Comparison of ENCODE assay signal across 8 cellular contexts in genomic region chr5:132438276-132438645, GRCh38. TPM values are rescaled to one million over a fixed set of nuclear protein-coding genes. Genes with fewer than 3 reads are reported as not detected.
A peak's percentile ranks its signal among the peaks of the same experiment; 100 is the strongest.
DNase-seq lines count a peak whose midpoint lies in the region; ATAC-seq and TF ChIP-seq lines count a peak whose summit lies in the region.
"Not testable (repeated sequence)": the region's sequence is repeated elsewhere in the genome, so short reads cannot be mapped to it uniquely, and the experiment has no call there.

No MANE protein-coding gene starts in this region.

- not testable (repeated sequence) for H3K79me2 ChIP-seq in OCI-LY3 (ENCODE audit: low read length); fibroblast of lung (ENCODE audit: control insufficient read depth, insufficient read depth, low read length)

- not testable (repeated sequence) for H3K9me3 Mint-ChIP-seq in CD4-positive, CD25-positive, alpha-beta regulatory T cell; activated naive CD8-positive, alpha-beta T cell treated with anti-CD3 and anti-CD28 coated beads, Interleukin-2, amount 50 U/mL, for 24 hours

- peak overlapping the region; percentile 66 for H3K4me3 ChIP-seq in CD4-positive, CD25-positive, alpha-beta regulatory T cell (ENCODE audit: low read depth, low read length)
- H3K4me3 ChIP-seq in OCI-LY3 (ENCODE audit: low read length); fibroblast of lung (replicated peaks in 1 of 4; ENCODE audit: control extremely low read depth in 1 of 4, insufficient read depth in 1 of 4, low read depth in 3 of 4, low read length in 4 of 4); muscle layer of duodenum (ENCODE audit: low read depth in 1 of 2, low read length in 2 of 2); skin epidermis; transverse colon: not testable (repeated sequence)

- intact Hi-C loops in transverse colon (cut with DNase I; ENCODE audit: low total_unique reads), result not testable (repeated sequence)

- H4K20me1 ChIP-seq in OCI-LY3 (ENCODE audit: insufficient read depth, low read length); fibroblast of lung (ENCODE audit: control insufficient read depth, extremely low read depth, insufficient read depth, low read length): not testable (repeated sequence)

- peaks cover 15 to 88% (median 54%) of the 10 kb centered on the region in 4 donors for H3K4me1 Mint-ChIP-seq in CD4-positive, CD25-positive, alpha-beta regulatory T cell
- peaks cover 77% of the 10 kb centered on the region for H3K4me1 Mint-ChIP-seq in activated naive CD8-positive, alpha-beta T cell treated with anti-CD3 and anti-CD28 coated beads, Interleukin-2, amount 50 U/mL, for 24 hours

- not testable (repeated sequence) for H3K27me3 ChIP-seq in CD4-positive, CD25-positive, alpha-beta regulatory T cell (ENCODE audit: control insufficient read depth, insufficient read depth, low read length); OCI-LY3 (ENCODE audit: low read depth, low read length); fibroblast of lung (ENCODE audit: control insufficient read depth, insufficient read depth, low read length); muscle layer of duodenum (ENCODE audit: low read depth, low read length); transverse colon

- not testable (repeated sequence) for TF ChIP-seq POLR2A in transverse colon (IDR thresholded peaks at IDR 0.05)

- not testable (repeated sequence) for H3K36me3 ChIP-seq in CD4-positive, CD25-positive, alpha-beta regulatory T cell (ENCODE audit: control insufficient read depth, insufficient read depth, low read length); OCI-LY3 (replicated peaks; ENCODE audit: low read depth, low read length); fibroblast of lung (ENCODE audit: control insufficient read depth, insufficient read depth, low read length); muscle layer of duodenum (ENCODE audit: control insufficient read depth in 1 of 2, insufficient read depth in 2 of 2, low read length in 2 of 2); transverse colon

- not testable (repeated sequence) for H3K27me3 Mint-ChIP-seq in CD4-positive, CD25-positive, alpha-beta regulatory T cell; activated naive CD8-positive, alpha-beta T cell treated with anti-CD3 and anti-CD28 coated beads, Interleukin-2, amount 50 U/mL, for 24 hours

- not testable (repeated sequence) for DNase-seq in CD4-positive, CD25-positive, alpha-beta regulatory T cell; activated naive CD8-positive, alpha-beta T cell treated with anti-CD3 and anti-CD28 coated beads, Interleukin-2, amount 50 U/mL, for 24 hours; fibroblast of lung (ENCODE audit: low read depth in 2 of 2); transverse colon
- peak; percentile 55 for DNase-seq in activated CD8-positive, alpha-beta memory T cell treated with anti-CD3 and anti-CD28 coated beads for 24 hours

- H3K4me3 Mint-ChIP-seq in CD4-positive, CD25-positive, alpha-beta regulatory T cell, result peak overlapping the region; percentile 39 to 75 (median 66)
- peak overlapping the region; percentile 14 for H3K4me3 Mint-ChIP-seq in activated naive CD8-positive, alpha-beta T cell treated with anti-CD3 and anti-CD28 coated beads, Interleukin-2, amount 50 U/mL, for 24 hours

- H3K4me1 ChIP-seq in CD4-positive, CD25-positive, alpha-beta regulatory T cell (ENCODE audit: control insufficient read depth, insufficient read depth, low read length, poor library complexity, severe bottlenecking), result peaks cover 52% of the 10 kb centered on the region
- H3K4me1 ChIP-seq in OCI-LY3 (ENCODE audit: low read length), result peaks cover 16% of the 10 kb centered on the region
- peaks cover 38% of the 10 kb centered on the region for H3K4me1 ChIP-seq in fibroblast of lung (ENCODE audit: control insufficient read depth, extremely low read depth, insufficient read depth, low read length)
- peaks cover 50 to 81% of the 10 kb centered on the region in 2 donors for H3K4me1 ChIP-seq in muscle layer of duodenum (ENCODE audit: control insufficient read depth in 1 of 2, insufficient read depth in 2 of 2, low read length in 2 of 2)
- H3K4me1 ChIP-seq in transverse colon, result peaks cover 46 to 71% (median 62%) of the 10 kb centered on the region in 4 donors

- WGBS in transverse colon (ENCODE audit: low coverage in 1 of 2), 2 donors, result 96 to 100% methylated on average over 1 to 3 of the region's 3 CpGs

- TF ChIP-seq EP300 in transverse colon (IDR thresholded peaks at IDR 0.05; ENCODE audit: low read depth), result not testable (repeated sequence)

- not testable (repeated sequence) for ATAC-seq in CD4-positive, CD25-positive, alpha-beta regulatory T cell (ENCODE audit: low read depth in 2 of 2); activated naive CD8-positive, alpha-beta T cell treated with anti-CD3 and anti-CD28 coated beads, Interleukin-2, amount 50 U/mL, for 24 hours

- in situ Hi-C loops in transverse colon (cut with MboI; ENCODE audit: low pct_ligation_motif_present in 1 of 4, low pct_unique_long_range_greater_than_20kb in 1 of 4, low sequenced_read_pairs in 3 of 4), result not testable (repeated sequence)

- H3K4me2 ChIP-seq in OCI-LY3 (ENCODE audit: low read length), result 0 out of 2 replicates have a peak overlapping the region, but pooled peaks have one; percentile 58
- H3K4me2 ChIP-seq in fibroblast of lung (ENCODE audit: extremely low read depth, insufficient read depth, low read length), result not testable (repeated sequence)

- H3K27ac Mint-ChIP-seq in CD4-positive, CD25-positive, alpha-beta regulatory T cell, result peak overlapping the region; percentile 66 to 95 (median 91)
- peak overlapping the region; percentile 81 for H3K27ac Mint-ChIP-seq in activated naive CD8-positive, alpha-beta T cell treated with anti-CD3 and anti-CD28 coated beads, Interleukin-2, amount 50 U/mL, for 24 hours

- H3K9me3 ChIP-seq in CD4-positive, CD25-positive, alpha-beta regulatory T cell (ENCODE audit: control insufficient read depth in 2 of 2, low read length in 2 of 2); OCI-LY3 (ENCODE audit: insufficient read depth, low read length); fibroblast of lung (ENCODE audit: control insufficient read depth, insufficient read depth, low read depth, low read length); muscle layer of duodenum (ENCODE audit: control insufficient read depth in 1 of 2, low read length in 2 of 2); transverse colon: not testable (repeated sequence)

- H3K27ac ChIP-seq in CD4-positive, CD25-positive, alpha-beta regulatory T cell (ENCODE audit: insufficient read depth, low read length, poor library complexity, severe bottlenecking), result peak overlapping the region; percentile 71
- H3K27ac ChIP-seq in OCI-LY3 (ENCODE audit: low read length), result not testable (repeated sequence)
- H3K27ac ChIP-seq in fibroblast of lung (ENCODE audit: insufficient read depth, low read length) (peak overlapping the region; percentile 89), muscle layer of duodenum (ENCODE audit: low read length) (peak overlapping the region; percentile 82), skin epidermis (peak overlapping the region in 19 of 21 experiments; percentile 13 to 88 (median 71)), transverse colon (peak overlapping the region; percentile 70 to 96 (median 82))

- TF ChIP-seq CTCF in OCI-LY3 (IDR thresholded peaks at IDR 0.05; ENCODE audit: low read depth, low read length); fibroblast of lung (conservative IDR thresholded peaks at IDR 0.05 in 1 of 2, IDR thresholded peaks at IDR 0.05 in 1 of 2; ENCODE audit: low read depth in 1 of 2, low read length in 2 of 2); transverse colon (IDR thresholded peaks at IDR 0.05): not testable (repeated sequence)

- H3K36me3 Mint-ChIP-seq in CD4-positive, CD25-positive, alpha-beta regulatory T cell, result peaks cover 25% of the 10 kb centered on the region
- not testable (repeated sequence) for H3K36me3 Mint-ChIP-seq in activated naive CD8-positive, alpha-beta T cell treated with anti-CD3 and anti-CD28 coated beads, Interleukin-2, amount 50 U/mL, for 24 hours (ENCODE audit: low read depth)

- H3K9ac ChIP-seq in OCI-LY3 (ENCODE audit: low read length); fibroblast of lung (ENCODE audit: insufficient read depth, low read length): not testable (repeated sequence)

- H2AFZ ChIP-seq in OCI-LY3 (ENCODE audit: low read depth, low read length); fibroblast of lung (ENCODE audit: low read length): not testable (repeated sequence)

RNA-seq across cellular contexts. Expression of gene IRF1, which starts 52.3 kb away (rescaled TPM):
- 924 TPM for total RNA-seq in CD4-positive, CD25-positive, alpha-beta regulatory T cell
- polyA plus RNA-seq in CD4-positive, CD25-positive, alpha-beta regulatory T cell, result 100 to 1,000 TPM; 160 to 202 (median 190) TPM
- total RNA-seq in fibroblast of lung (22.1 and 34.7 TPM in 2 replicates), transverse colon (10 to 100 TPM; 40.8 to 86.9 (median 65.5) TPM)
- 36.8 and 37.6 TPM in 2 replicates for polyA plus RNA-seq in fibroblast of lung
- 32.1 and 37.0 TPM in 2 replicates for polyA plus RNA-seq in fibroblast of lung (2012)
- 45.2 and 81.5 TPM in 2 replicates for polyA minus RNA-seq in fibroblast of lung (ENCODE audit: low replicate concordance)

Comparison
In these comparisons a context has a peak if more than half of its experiments do, and no peak if none do; other contexts are left out.
1. RNA of gene IRF1, which starts 52.3 kb away (total RNA-seq): 924 TPM in CD4-positive, CD25-positive, alpha-beta regulatory T cell (single experiment); 40.8 to 86.9 TPM in transverse colon and 22.1 to 34.7 TPM in fibroblast of lung; every median in the first group is over 10 times any median in the second.